29 cellular contexts compared by ENCODE assay signal in the genomic region with DNA sequence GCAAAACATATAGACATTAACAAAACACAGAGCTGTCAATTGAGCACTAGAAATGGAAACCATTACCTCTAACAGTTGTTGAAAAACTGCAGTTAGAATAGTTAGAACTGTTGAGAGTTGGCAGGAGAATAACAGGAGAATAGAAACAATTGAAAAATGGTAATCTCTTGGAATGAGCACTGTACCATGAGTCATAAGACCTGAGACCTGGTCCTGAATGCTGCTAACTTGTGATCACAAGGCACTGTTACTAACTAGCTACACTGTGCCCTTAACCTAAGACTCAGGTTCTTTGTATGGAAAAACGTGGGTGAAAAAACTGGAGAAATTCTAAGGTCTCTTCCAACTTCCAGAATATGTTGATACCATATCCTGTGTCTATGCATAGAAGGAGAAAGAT. TPM values are rescaled to one million over a fixed set of nuclear protein-coding genes. Genes with fewer than 3 reads are reported as not detected.
"Had no signal": no experiment of that assay in that cellular context is flagged by ENCODE, and none has a peak within 500 bp of the region (broad histone marks: within the 10 kb centered on the region; RNA-seq: fewer than 3 reads in every experiment).

No MANE protein-coding gene starts in this region.

- H3K27me3 ChIP-seq: ascending aorta, brain microvascular endothelial cell, ovary, right lobe of liver, suprapubic skin, tibial artery had no signal

- H3K9me3 Mint-ChIP-seq: activated CD4-positive, alpha-beta memory T cell treated with anti-CD3 and anti-CD28 coated beads for 36 hours; activated CD4-positive, alpha-beta T cell treated with anti-CD3 and anti-CD28 coated beads, Interleukin-2, amount 10 ng/mL, durations not matched to agents 24 days and 14 days; activated naive CD4-positive, alpha-beta T cell treated with anti-CD3 and anti-CD28 coated beads, Interleukin-2, amount 50 U/mL, for 24 hours; effector memory CD8-positive, alpha-beta T cell; nephron; stimulated activated memory B cell treated with anti-CD40 and anti-IgM and Interleukin-4, amounts not matched to agents 10 μg/mL and 1 μg/mL and 100 μg/mL, for 72 hours; T-helper 1 cell treated with Interleukin-12 subunit alpha and Interleukin-12 subunit beta and Interleukin-4 antibody, amounts not matched to agents 30 μg/mL and 1 μg/mL, for 36 hours had no signal

- H3K4me1 ChIP-seq: ascending aorta, left ventricle myocardium inferior, suprapubic skin had no signal

- H3K4me1 Mint-ChIP-seq: activated naive CD4-positive, alpha-beta T cell treated with anti-CD3 and anti-CD28 coated beads, Interleukin-2, amount 50 U/mL, for 24 hours; nephron had no signal

- H3K9me3 ChIP-seq: ascending aorta, left ventricle myocardium inferior, mucosa of descending colon, ovary, right lobe of liver, suprapubic skin, tibial artery had no signal

- H3K4me3 Mint-ChIP-seq: activated CD4-positive, alpha-beta memory T cell treated with anti-CD3 and anti-CD28 coated beads for 36 hours; activated CD4-positive, alpha-beta T cell treated with anti-CD3 and anti-CD28 coated beads, Interleukin-2, amount 10 ng/mL, durations not matched to agents 24 days and 14 days; activated naive CD4-positive, alpha-beta T cell treated with anti-CD3 and anti-CD28 coated beads, Interleukin-2, amount 50 U/mL, for 24 hours; effector memory CD8-positive, alpha-beta T cell; nephron; stimulated activated memory B cell treated with anti-CD40 and anti-IgM and Interleukin-4, amounts not matched to agents 10 μg/mL and 1 μg/mL and 100 μg/mL, for 72 hours; T-helper 1 cell treated with Interleukin-12 subunit alpha and Interleukin-12 subunit beta and Interleukin-4 antibody, amounts not matched to agents 30 μg/mL and 1 μg/mL, for 36 hours had no signal

- H3K4me3 ChIP-seq: ascending aorta, left ventricle myocardium inferior, lung, mucosa of descending colon, ovary, right lobe of liver, suprapubic skin, tibial artery had no signal

- H3K27me3 Mint-ChIP-seq: activated CD4-positive, alpha-beta T cell treated with anti-CD3 and anti-CD28 coated beads, Interleukin-2, amount 10 ng/mL, durations not matched to agents 24 days and 14 days; activated naive CD4-positive, alpha-beta T cell treated with anti-CD3 and anti-CD28 coated beads, Interleukin-2, amount 50 U/mL, for 24 hours; progenitor cell of endocrine pancreas; stimulated activated memory B cell treated with anti-CD40 and anti-IgM and Interleukin-4, amounts not matched to agents 10 μg/mL and 1 μg/mL and 100 μg/mL, for 72 hours had no signal

- H3K36me3 Mint-ChIP-seq: activated CD4-positive, alpha-beta memory T cell treated with anti-CD3 and anti-CD28 coated beads for 36 hours; activated naive CD4-positive, alpha-beta T cell treated with anti-CD3 and anti-CD28 coated beads, Interleukin-2, amount 50 U/mL, for 24 hours; stimulated activated memory B cell treated with anti-CD40 and anti-IgM and Interleukin-4, amounts not matched to agents 10 μg/mL and 1 μg/mL and 100 μg/mL, for 72 hours had no signal

- DNase-seq: activated CD4-positive, alpha-beta memory T cell treated with anti-CD3 and anti-CD28 coated beads for 36 hours; activated CD4-positive, alpha-beta T cell treated with anti-CD3 and anti-CD28 coated beads, Interleukin-2, amount 10 ng/mL, durations not matched to agents 24 days and 14 days; activated CD8-positive, alpha-beta memory T cell treated with anti-CD3 and anti-CD28 coated beads, Interleukin-2, amount 50 U/mL, for 4 hours; activated gamma-delta T cell treated with Interleukin-2 at 50 U/mL for 16 hours; activated T-cell treated with anti-CD3 and anti-CD28 coated beads, Interleukin-2, amount 50 U/mL, for 1 hour; brain microvascular endothelial cell; cortex of kidney; effector memory CD8-positive, alpha-beta T cell; erythroblast; foreskin melanocyte; left ventricle myocardium inferior; mucosa of descending colon; ovary; right lobe of liver; stimulated activated CD4-positive, alpha-beta T cell treated with anti-CD3 and anti-CD28 coated beads, Interleukin-4, amount 100 ng/mL, for 24 hours; SW 1271; T-helper 9 cell; tibial artery had no signal

- H3K27ac Mint-ChIP-seq: activated CD4-positive, alpha-beta memory T cell treated with anti-CD3 and anti-CD28 coated beads for 36 hours; activated CD4-positive, alpha-beta T cell treated with anti-CD3 and anti-CD28 coated beads, Interleukin-2, amount 10 ng/mL, durations not matched to agents 24 days and 14 days; activated naive CD4-positive, alpha-beta T cell treated with anti-CD3 and anti-CD28 coated beads, Interleukin-2, amount 50 U/mL, for 24 hours; effector memory CD8-positive, alpha-beta T cell; nephron; progenitor cell of endocrine pancreas; stimulated activated memory B cell treated with anti-CD40 and anti-IgM and Interleukin-4, amounts not matched to agents 10 μg/mL and 1 μg/mL and 100 μg/mL, for 72 hours; T-helper 1 cell treated with Interleukin-12 subunit alpha and Interleukin-12 subunit beta and Interleukin-4 antibody, amounts not matched to agents 30 μg/mL and 1 μg/mL, for 36 hours had no signal

- ATAC-seq: effector memory CD8-positive, alpha-beta T cell; mucosa of descending colon; stimulated activated memory B cell treated with anti-CD40 and anti-IgM and Interleukin-4, amounts not matched to agents 10 μg/mL and 1 μg/mL and 100 μg/mL, for 72 hours had no signal

- FAIRE-seq: islet of Langerhans, TTC549 had no signal

- H3K36me3 ChIP-seq: ovary had no signal

- H3K27ac ChIP-seq: brain microvascular endothelial cell, left ventricle myocardium inferior, ovary, right lobe of liver, suprapubic skin, tibial artery had no signal

RNA-seq across cellular contexts. Expression of gene FAM114A1, which starts 29.3 kb away (rescaled TPM):
- total RNA-seq: activated CD8-positive, alpha-beta memory T cell treated with anti-CD3 and anti-CD28 coated beads for 36 hours had no signal
